Comparison of ENCODE assay signal across 12 cellular contexts in genomic region chr2:200373196-200373595, GRCh38.
DNase-seq lines count a peak whose midpoint lies in the region; ATAC-seq, FAIRE-seq and TF ChIP-seq lines count a peak whose summit lies in the region.
"Had no signal": no experiment of that assay in that cellular context is flagged by ENCODE, and none has a peak within 500 bp of the region (broad histone marks: within the 10 kb centered on the region; RNA-seq: fewer than 3 reads in every experiment).

No MANE protein-coding gene starts in this region.

- no peak overlapping the region for H2AFZ ChIP-seq in MM.1S (ENCODE audit: low read length)
- no peak overlapping the region for H2AFZ ChIP-seq in keratinocyte (ENCODE audit: control insufficient read depth, low read length)

- H3K79me2 ChIP-seq in MM.1S (ENCODE audit: low read length) (peaks cover 71% of the 10 kb centered on the region), keratinocyte (ENCODE audit: control insufficient read depth, insufficient read depth, low read length) (peaks cover 34% of the 10 kb centered on the region)

- H3K4me2 ChIP-seq in MM.1S (ENCODE audit: low read depth, low read length) (peak overlapping the region; percentile 81), keratinocyte (ENCODE audit: control insufficient read depth, extremely low read depth, insufficient read depth, low read depth, low read length) (peak overlapping the region; percentile 90)

- peak overlapping the region; percentile 79 for H3K27ac ChIP-seq in MM.1S (ENCODE audit: low read length)
- peak overlapping the region; percentile 29 for H3K27ac ChIP-seq in keratinocyte (ENCODE audit: control insufficient read depth, insufficient read depth, low read length)

- dilution Hi-C loops in keratinocyte (cut with MboI; ENCODE audit: extremely low pct_ligation_motif_present, low sequenced_read_pairs): no loop called here

- H4K20me1 ChIP-seq in MM.1S (ENCODE audit: insufficient read depth, low read length) (no peaks in the 10 kb centered on the region), keratinocyte (ENCODE audit: control insufficient read depth, extremely low read depth, insufficient read depth, low read length) (no peaks in the 10 kb centered on the region)

- FAIRE-seq in keratinocyte (lab: Jason Lieb, UNC): no peak
- FAIRE-seq in D721Med (lab: Jason Lieb, UNC): no peak
- FAIRE-seq: H54 had no signal

- H3K36me3 ChIP-seq in MM.1S (replicated peaks; ENCODE audit: insufficient read depth, low read length): no peaks in the 10 kb centered on the region
- no peaks in the 10 kb centered on the region for H3K36me3 ChIP-seq in keratinocyte (ENCODE audit: control insufficient read depth in 2 of 2, extremely low read depth in 1 of 2, insufficient read depth in 2 of 2, low read length in 2 of 2)
- H3K36me3 ChIP-seq: lower lobe of right lung had no signal

- DNase-seq in MM.1S (peak; percentile 56), keratinocyte (ENCODE audit: low read depth, low spot score) (no peak), D721Med (ENCODE audit: insufficient read length, low spot score) (no peak), GM20000 (ENCODE audit: low spot score) (no peak), LoVo (ENCODE audit: low spot score) (no peak)
- DNase-seq: erythroblast, lower lobe of right lung, SHP77 treated with DMSO at 0.1 percent for 48 hours had no signal

- no peaks in the 10 kb centered on the region for H3K9me1 ChIP-seq in keratinocyte (ENCODE audit: control insufficient read depth, extremely low read depth, insufficient read depth, low read length)

- no peak for TF ChIP-seq CTCF in MM.1S (IDR thresholded peaks at IDR 0.05; ENCODE audit: low read length)
- TF ChIP-seq CTCF in keratinocyte (optimal IDR thresholded peaks at IDR 0.05 in 1 of 3, IDR thresholded peaks at IDR 0.05 in 1 of 3, conservative IDR thresholded peaks at IDR 0.05 in 1 of 3; ENCODE audit: extremely low read depth in 1 of 3, insufficient read depth in 2 of 3, low read length in 3 of 3): no peak
- TF ChIP-seq CTCF in D721Med (IDR thresholded peaks at IDR 0.05; ENCODE audit: insufficient read depth, missing control alignments): no peak
- TF ChIP-seq CTCF in GM20000 (IDR thresholded peaks at IDR 0.05; ENCODE audit: extremely low read depth, missing control alignments): no peak

- no peaks in the 10 kb centered on the region for H3K9me2 ChIP-seq in MM.1S (replicated peaks; ENCODE audit: insufficient read depth, low read length)

- ATAC-seq in GM18502 (IDR thresholded peaks at IDR 0.05; ENCODE audit: poor library complexity, unreplicated experiment): peak; percentile 45
- peak; percentile 47 for ATAC-seq in GM21528 (IDR thresholded peaks at IDR 0.05; ENCODE audit: low FRiP score, unreplicated experiment)
- ATAC-seq in HG03442 (IDR thresholded peaks at IDR 0.05; ENCODE audit: unreplicated experiment): no peak

- H3K27me3 ChIP-seq in MM.1S (replicated peaks; ENCODE audit: insufficient read depth, low read length) (no peaks in the 10 kb centered on the region), keratinocyte (ENCODE audit: control insufficient read depth, extremely low read depth, insufficient read depth, low read length) (no peaks in the 10 kb centered on the region)

- peaks cover 48% of the 10 kb centered on the region for H3F3A ChIP-seq in MM.1S (ENCODE audit: insufficient read depth, low read length)

- H3K9ac ChIP-seq in MM.1S (ENCODE audit: low read length) (peak overlapping the region; percentile 41; the same call in 1 of the 2 replicates), keratinocyte (ENCODE audit: control insufficient read depth, extremely low read depth, insufficient read depth, low read length) (peak overlapping the region; percentile 1)

- H3K4me3 ChIP-seq in MM.1S (ENCODE audit: low read length): peak overlapping the region; percentile 66
- H3K4me3 ChIP-seq in keratinocyte (ENCODE audit: control insufficient read depth in 2 of 3, extremely low read depth in 1 of 3, insufficient read depth in 2 of 3, low read depth in 1 of 3, low read length in 3 of 3): peak overlapping the region in 2 of 3 experiments; percentile 11 to 67

- no peaks in the 10 kb centered on the region for H3K9me3 ChIP-seq in MM.1S (replicated peaks; ENCODE audit: insufficient read depth, low read length)
- no peaks in the 10 kb centered on the region for H3K9me3 ChIP-seq in keratinocyte (ENCODE audit: control insufficient read depth, low read depth, low read length)
- H3K9me3 ChIP-seq: lower lobe of right lung had no signal

- peaks cover 49% of the 10 kb centered on the region for H3K4me1 ChIP-seq in MM.1S (ENCODE audit: low read length)
- H3K4me1 ChIP-seq in keratinocyte (ENCODE audit: control insufficient read depth, extremely low read depth, insufficient read depth, low read length): peaks cover 26% of the 10 kb centered on the region
